9 cellular contexts compared by ENCODE assay signal in genomic region chr9:33151601-33152000, GRCh38. TPM values are rescaled to one million over a fixed set of nuclear protein-coding genes. Genes with fewer than 3 reads are reported as not detected.
DNase-seq lines count a peak whose midpoint lies in the region; ATAC-seq and TF ChIP-seq lines count a peak whose summit lies in the region.
"Had no signal": no experiment of that assay in that cellular context is flagged by ENCODE, and none has a peak within 500 bp of the region (broad histone marks: within the 10 kb centered on the region; RNA-seq: fewer than 3 reads in every experiment).

No MANE protein-coding gene starts in this region.

- H3K9me3 Mint-ChIP-seq in activated T-cell treated with anti-CD3 and anti-CD28 coated beads, Interleukin-2, amount 50 U/mL, for 72 hours = peaks cover 0 to 2% of the 10 kb centered on the region in 2 donors
- H3K9me3 Mint-ChIP-seq: T-helper 2 cell treated with Interferon-gamma antibody and Interleukin-4, amounts not matched to agents 5 μg/mL and 100 μg/mL, for 36 hours had no signal

- H3K9ac ChIP-seq in muscle layer of colon (ENCODE audit: low read length) = peak overlapping the region; percentile 29

- no peak for TF ChIP-seq CTCF in brain microvascular endothelial cell (IDR thresholded peaks at IDR 0.05; ENCODE audit: low read depth, low read length, missing control alignments)
- no peak for TF ChIP-seq CTCF in tibial artery (IDR thresholded peaks at IDR 0.05)

- H3K4me1 Mint-ChIP-seq in activated T-cell treated with anti-CD3 and anti-CD28 coated beads, Interleukin-2, amount 50 U/mL, for 72 hours (ENCODE audit: low read depth) = peaks cover 79% of the 10 kb centered on the region

- H3K4me3 ChIP-seq in brain microvascular endothelial cell (ENCODE audit: low read depth, low read length) = no peak overlapping the region
- H3K4me3 ChIP-seq in muscle layer of colon (ENCODE audit: low read depth in 1 of 2, low read length in 2 of 2) = peak overlapping the region in 1 of 2 donors; percentile 36
- H3K4me3 ChIP-seq in tibial artery = no peak overlapping the region

- no peaks in the 10 kb centered on the region for H3K36me3 ChIP-seq in brain microvascular endothelial cell (replicated peaks)
- no peaks in the 10 kb centered on the region for H3K36me3 ChIP-seq in muscle layer of colon (ENCODE audit: insufficient read depth, low read length)
- no peaks in the 10 kb centered on the region for H3K36me3 ChIP-seq in tibial artery

- H3K4me1 ChIP-seq in muscle layer of colon (ENCODE audit: insufficient read depth, low read length) (peaks cover 52% of the 10 kb centered on the region), tibial artery (peaks cover 0 to 78% (median 42%) of the 10 kb centered on the region in 4 donors)

- DNase-seq in activated T-cell treated with anti-CD3 and anti-CD28 coated beads, Interleukin-2, amount 50 U/mL, for 72 hours = no peak
- no peak for DNase-seq in activated T-cell treated with anti-CD3 and anti-CD28 coated beads, Interleukin-2, amount 50 U/mL, for 1 hour
- DNase-seq in brain microvascular endothelial cell (no peak), tibial artery (no peak), HuH-7.5 (ENCODE audit: low spot score) (no peak)

- H3K9me3 ChIP-seq in muscle layer of colon (ENCODE audit: low read length) (no peaks in the 10 kb centered on the region), tibial artery (no peaks in the 10 kb centered on the region)

- intact Hi-C loops in tibial artery (cut with DNase I; ENCODE audit: low total_unique reads) = no loop called here

- peaks cover 0 to 6% of the 10 kb centered on the region in 2 donors for H3K36me3 Mint-ChIP-seq in activated T-cell treated with anti-CD3 and anti-CD28 coated beads, Interleukin-2, amount 50 U/mL, for 72 hours (ENCODE audit: insufficient read depth in 2 of 2)

- H3K27me3 Mint-ChIP-seq in activated T-cell treated with anti-CD3 and anti-CD28 coated beads, Interleukin-2, amount 50 U/mL, for 72 hours (ENCODE audit: low read depth) = no peaks in the 10 kb centered on the region

- ATAC-seq in activated T-cell treated with anti-CD3 and anti-CD28 coated beads, Interleukin-2, amount 50 U/mL, for 72 hours (replicated peaks in 1 of 2) = no peak
- no peak for ATAC-seq in GM18498 (IDR thresholded peaks at IDR 0.05; ENCODE audit: unreplicated experiment)
- no peak for ATAC-seq in HG02884 (IDR thresholded peaks at IDR 0.05; ENCODE audit: unreplicated experiment)

- peak overlapping the region in 1 of 2 donors; percentile 29 for H3K4me3 Mint-ChIP-seq in activated T-cell treated with anti-CD3 and anti-CD28 coated beads, Interleukin-2, amount 50 U/mL, for 72 hours
- H3K4me3 Mint-ChIP-seq: T-helper 2 cell treated with Interferon-gamma antibody and Interleukin-4, amounts not matched to agents 5 μg/mL and 100 μg/mL, for 36 hours had no signal

- H3K27me3 ChIP-seq in brain microvascular endothelial cell (replicated peaks) (no peaks in the 10 kb centered on the region), muscle layer of colon (ENCODE audit: control insufficient read depth in 1 of 2, insufficient read depth in 2 of 2, low read length in 2 of 2) (no peaks in the 10 kb centered on the region), tibial artery (no peaks in the 10 kb centered on the region)

- peak overlapping the region; percentile 52 for H3K27ac ChIP-seq in brain microvascular endothelial cell
- H3K27ac ChIP-seq in muscle layer of colon (ENCODE audit: low read depth, low read length) = peak overlapping the region; percentile 62
- H3K27ac ChIP-seq in tibial artery = peak overlapping the region; percentile 57 to 72

- peak overlapping the region; percentile 79 for H3K27ac Mint-ChIP-seq in activated T-cell treated with anti-CD3 and anti-CD28 coated beads, Interleukin-2, amount 50 U/mL, for 72 hours
- H3K27ac Mint-ChIP-seq: T-helper 2 cell treated with Interferon-gamma antibody and Interleukin-4, amounts not matched to agents 5 μg/mL and 100 μg/mL, for 36 hours had no signal

- in situ Hi-C loops in brain microvascular endothelial cell (cut with HindIII; ENCODE audit: low pct_ligation_motif_present, low sequenced_read_pairs) = no loop called here

RNA-seq across cellular contexts. Expression of gene B4GALT1, which starts 15.5 kb away (rescaled TPM):
- total RNA-seq in activated T-cell treated with anti-CD3 and anti-CD28 coated beads, Interleukin-2, amount 50 U/mL, for 72 hours = 10 to 100 TPM; 72.2 to 91.9 TPM
